1 cellular context compared by ENCODE assay signal in genomic region chr21:43789276-43790052, GRCh38.
TF ChIP-seq lines count a peak whose summit lies in the region.

Gene RRP1, plus strand, starts transcription at chr21:43789577. Its CDS starts 53 bp downstream, at chr21:43789630.

TF ChIP-seq in K562, 482 proteins besides CTCF, POLR2A, EP300 and RAD21 (continued from another document and continues in another):
- TF ChIP-seq ATF2 (CRISPR knock-in tag; IDR thresholded peaks at IDR 0.05): peak; percentile 62; the same call in 1 of the 2 replicates
- peak; percentile 88; the same call in 1 of the 2 replicates for TF ChIP-seq ZHX1 (conservative IDR thresholded peaks at IDR 0.05; ENCODE audit: low read length)
- peak; percentile 82 to 93 for TF ChIP-seq TBL1XR1 (IDR thresholded peaks at IDR 0.05; ENCODE audit: low read length in 2 of 2)
- TF ChIP-seq DACH1 (IDR thresholded peaks at IDR 0.05; ENCODE audit: partially characterized antibody): peak; percentile 59
- peak; percentile 52; the same call in 1 of the 2 replicates for TF ChIP-seq USF1 (CRISPR knock-in tag; IDR thresholded peaks at IDR 0.05)
- no peak for TF ChIP-seq SMARCA5 (IDR thresholded peaks at IDR 0.05)
- TF ChIP-seq ZBTB43 (CRISPR knock-in tag; IDR thresholded peaks at IDR 0.05): no peak
- TF ChIP-seq PRDM10 (IDR thresholded peaks at IDR 0.05; ENCODE audit: partially characterized antibody): no peak
- TF ChIP-seq NONO (IDR thresholded peaks at IDR 0.05; ENCODE audit: low read depth in 2 of 2, low read length in 1 of 2): peak in 1 of 2 experiments; percentile 92; a peak in 3 of 4 replicates
- TF ChIP-seq CTBP1 (IDR thresholded peaks at IDR 0.05; ENCODE audit: borderline replicate concordance): peak; percentile 97
- peak; percentile 99 for TF ChIP-seq CREB1 (IDR thresholded peaks at IDR 0.05)
- TF ChIP-seq CREB1 (CRISPR knock-in tag; IDR thresholded peaks at IDR 0.05): peak; percentile 99
- peak; percentile 61 for TF ChIP-seq TCF3 (CRISPR knock-in tag; IDR thresholded peaks at IDR 0.05)
- peak; percentile 98 for TF ChIP-seq ETS1 (conservative IDR thresholded peaks at IDR 0.05; ENCODE audit: control insufficient read depth, low read depth, low read length)
- 0 out of 2 replicates have a peak, but pooled peaks have one; percentile 63 for TF ChIP-seq RBM14 (IDR thresholded peaks at IDR 0.05; ENCODE audit: borderline replicate concordance, insufficient read depth, low read depth, low read length)
- peak in 1 of 2 experiments; percentile 73; a peak in 1 of 4 replicates for TF ChIP-seq ZMIZ1 (IDR thresholded peaks at IDR 0.05; ENCODE audit: low read depth in 2 of 2, low read length in 2 of 2)
- TF ChIP-seq ZBTB33 (CRISPR knock-in tag; IDR thresholded peaks at IDR 0.05): peak; percentile 94
- no peak for TF ChIP-seq CREB3 (tag; conservative IDR thresholded peaks at IDR 0.05; ENCODE audit: low read depth)
- no peak for TF ChIP-seq PTRF (tag; IDR thresholded peaks at IDR 0.05)
- TF ChIP-seq PHTF2 (CRISPR knock-in tag; IDR thresholded peaks at IDR 0.05): no peak
- TF ChIP-seq KDM4B (IDR thresholded peaks at IDR 0.05; ENCODE audit: borderline replicate concordance in 2 of 2, low read depth in 1 of 2): peak in 1 of 2 experiments; percentile 85; a peak in 1 of 4 replicates
- peak; percentile 99 for TF ChIP-seq ARID4B (CRISPR knock-in tag; IDR thresholded peaks at IDR 0.05)
- TF ChIP-seq HMGXB4 (CRISPR knock-in tag; IDR thresholded peaks at IDR 0.05): peak; percentile 96
- no peak; the same call in 1 of the 2 replicates for TF ChIP-seq GTF2E2 (tag; IDR thresholded peaks at IDR 0.05)
- TF ChIP-seq EWSR1 (IDR thresholded peaks at IDR 0.05; ENCODE audit: borderline replicate concordance, low read depth, partially characterized antibody): no peak
- TF ChIP-seq MCM7 (IDR thresholded peaks at IDR 0.05): no peak
- TF ChIP-seq HDAC1 (IDR thresholded peaks at IDR 0.05): peak; percentile 94 to 99; a peak in 3 of 4 replicates
